In genomic region chr3:151553873-151554272, GRCh38 we compare ENCODE assay signal across 18 cellular contexts.
A peak's percentile ranks its signal among the peaks of the same experiment; 100 is the strongest.
DNase-seq lines count a peak whose midpoint lies in the region; TF ChIP-seq lines count a peak whose summit lies in the region.
"Had no signal": no experiment of that assay in that cellular context is flagged by ENCODE, and none has a peak within 500 bp of the region (broad histone marks: within the 10 kb centered on the region; RNA-seq: fewer than 3 reads in every experiment).

No MANE protein-coding gene starts in this region.

- no peaks in the 10 kb centered on the region for H3K27me3 ChIP-seq in esophagus muscularis mucosa
- H3K27me3 ChIP-seq: pancreas, SJSA1, upper lobe of left lung had no signal

- no peak overlapping the region for H3K27ac ChIP-seq in esophagus muscularis mucosa (replicated peaks in 1 of 4)
- H3K27ac ChIP-seq: pancreas, SJSA1, upper lobe of left lung had no signal

- TF ChIP-seq POLR2A in NB4 (IDR thresholded peaks at IDR 0.05; ENCODE audit: extremely low read depth, insufficient read length) (no peak), lower leg skin (IDR thresholded peaks at IDR 0.05) (no peak), esophagus muscularis mucosa (IDR thresholded peaks at IDR 0.05; ENCODE audit: low read depth) (no peak)

- intact Hi-C loops in lower leg skin (cut with DNase I; ENCODE audit: low total_unique reads) (no loop called here), esophagus muscularis mucosa (cut with DNase I) (no loop called here)

- DNase-seq in AG10803 (ENCODE audit: low read depth) (peak; percentile 85), NB4 (ENCODE audit: low read depth) (peak; percentile 90), choroid plexus epithelial cell (ENCODE audit: low read depth) (peak; percentile 89), lower leg skin (ENCODE audit: low spot score in 2 of 2) (peak; percentile 73 to 89), esophagus muscularis mucosa (ENCODE audit: extremely low spot score) (no peak), osteocyte (ENCODE audit: extremely low spot score, unreplicated experiment) (no peak), NCI-H2029 treated with DMSO at 0.1 percent for 48 hours (lab: John Stamatoyannopoulos, UW) (no peak), NCI-H1436 (lab: John Stamatoyannopoulos, UW) (no peak)
- DNase-seq: activated CD4-positive, alpha-beta T cell treated with anti-CD3 and anti-CD28 coated beads, Interleukin-2, amount 50 U/mL, for 1 hour; activated naive CD8-positive, alpha-beta T cell treated with anti-CD3 and anti-CD28 coated beads for 36 hours; activated T-cell treated with anti-CD3 and anti-CD28 coated beads, Interleukin-2, amount 50 U/mL, for 1 hour; Calu3; central memory CD4-positive, alpha-beta T cell; NCI-H146; pancreas had no signal

- H3K9me3 Mint-ChIP-seq in osteocyte (ENCODE audit: unreplicated experiment), result no peaks in the 10 kb centered on the region
- H3K9me3 Mint-ChIP-seq: activated naive CD8-positive, alpha-beta T cell treated with anti-CD3 and anti-CD28 coated beads for 36 hours; stimulated activated memory B cell treated with anti-CD40 and anti-IgM and Interleukin-4, amounts not matched to agents 10 μg/mL and 1 μg/mL and 100 μg/mL, for 72 hours had no signal

- H3K4me3 Mint-ChIP-seq in osteocyte (ENCODE audit: unreplicated experiment), result no peak overlapping the region
- H3K4me3 Mint-ChIP-seq: activated naive CD8-positive, alpha-beta T cell treated with anti-CD3 and anti-CD28 coated beads for 36 hours; stimulated activated memory B cell treated with anti-CD40 and anti-IgM and Interleukin-4, amounts not matched to agents 10 μg/mL and 1 μg/mL and 100 μg/mL, for 72 hours had no signal

- H3K9me3 ChIP-seq in esophagus muscularis mucosa, result no peaks in the 10 kb centered on the region
- H3K9me3 ChIP-seq: pancreas, SJSA1, upper lobe of left lung had no signal

- no peaks in the 10 kb centered on the region for H3K27me3 Mint-ChIP-seq in osteocyte (ENCODE audit: unreplicated experiment)
- H3K27me3 Mint-ChIP-seq: stimulated activated memory B cell treated with anti-CD40 and anti-IgM and Interleukin-4, amounts not matched to agents 10 μg/mL and 1 μg/mL and 100 μg/mL, for 72 hours had no signal

- no peak overlapping the region for H3K27ac Mint-ChIP-seq in osteocyte (ENCODE audit: unreplicated experiment)
- H3K27ac Mint-ChIP-seq: activated naive CD8-positive, alpha-beta T cell treated with anti-CD3 and anti-CD28 coated beads for 36 hours; stimulated activated memory B cell treated with anti-CD40 and anti-IgM and Interleukin-4, amounts not matched to agents 10 μg/mL and 1 μg/mL and 100 μg/mL, for 72 hours had no signal

- no peaks in the 10 kb centered on the region for H3K36me3 ChIP-seq in esophagus muscularis mucosa
- H3K36me3 ChIP-seq: pancreas, SJSA1, upper lobe of left lung had no signal

- TF ChIP-seq CTCF in AG10803 (conservative IDR thresholded peaks at IDR 0.05; ENCODE audit: low read length) (no peak), NB4 (IDR thresholded peaks at IDR 0.05; ENCODE audit: low read depth, low read length) (no peak), choroid plexus epithelial cell (conservative IDR thresholded peaks at IDR 0.05; ENCODE audit: low read depth, low read length) (no peak), lower leg skin (IDR thresholded peaks at IDR 0.05) (no peak), esophagus muscularis mucosa (IDR thresholded peaks at IDR 0.05) (no peak), osteocyte (IDR thresholded peaks at IDR 0.05) (no peak)

- H3K36me3 Mint-ChIP-seq in osteocyte (ENCODE audit: unreplicated experiment), result no peaks in the 10 kb centered on the region
- H3K36me3 Mint-ChIP-seq: activated naive CD8-positive, alpha-beta T cell treated with anti-CD3 and anti-CD28 coated beads for 36 hours; stimulated activated memory B cell treated with anti-CD40 and anti-IgM and Interleukin-4, amounts not matched to agents 10 μg/mL and 1 μg/mL and 100 μg/mL, for 72 hours had no signal

- H3K4me3 ChIP-seq in AG10803 (ENCODE audit: low read length) (no peak overlapping the region), NB4 (ENCODE audit: low read depth, low read length) (no peak overlapping the region), choroid plexus epithelial cell (ENCODE audit: low read depth, low read length) (no peak overlapping the region), lower leg skin (ENCODE audit: low read depth, poor library complexity, severe bottlenecking) (no peak overlapping the region), esophagus muscularis mucosa (no peak overlapping the region)
- H3K4me3 ChIP-seq: pancreas, SJSA1, upper lobe of left lung had no signal

- 69 to 77% methylated on average over 3 of the region's 3 CpGs for WGBS in lower leg skin, 2 donors
- WGBS in esophagus muscularis mucosa, result 77% methylated on average over 3 of the region's 3 CpGs

- no peak for TF ChIP-seq EP300 in esophagus muscularis mucosa (IDR thresholded peaks at IDR 0.05)

- peaks cover 35% of the 10 kb centered on the region for H3K4me1 Mint-ChIP-seq in osteocyte (ENCODE audit: unreplicated experiment)
- H3K4me1 Mint-ChIP-seq: activated naive CD8-positive, alpha-beta T cell treated with anti-CD3 and anti-CD28 coated beads for 36 hours; stimulated activated memory B cell treated with anti-CD40 and anti-IgM and Interleukin-4, amounts not matched to agents 10 μg/mL and 1 μg/mL and 100 μg/mL, for 72 hours had no signal

- peaks cover 0 to 25% (median 22%) of the 10 kb centered on the region in 4 donors for H3K4me1 ChIP-seq in esophagus muscularis mucosa
- H3K4me1 ChIP-seq: pancreas, SJSA1 had no signal

Comparison
In these comparisons a context has a peak if more than half of its experiments do, and no peak if none do; other contexts are left out.
1. DNase-seq: peak in AG10803 (single experiment), NB4 (single experiment), choroid plexus epithelial cell (single experiment) and lower leg skin (2 of 2); none in esophagus muscularis mucosa (single experiment), osteocyte (single experiment), NCI-H2029 treated with DMSO at 0.1 percent for 48 hours (single experiment) and NCI-H1436 (single experiment).